ENCODE assay signal across 2 cellular contexts in the genomic region with DNA sequence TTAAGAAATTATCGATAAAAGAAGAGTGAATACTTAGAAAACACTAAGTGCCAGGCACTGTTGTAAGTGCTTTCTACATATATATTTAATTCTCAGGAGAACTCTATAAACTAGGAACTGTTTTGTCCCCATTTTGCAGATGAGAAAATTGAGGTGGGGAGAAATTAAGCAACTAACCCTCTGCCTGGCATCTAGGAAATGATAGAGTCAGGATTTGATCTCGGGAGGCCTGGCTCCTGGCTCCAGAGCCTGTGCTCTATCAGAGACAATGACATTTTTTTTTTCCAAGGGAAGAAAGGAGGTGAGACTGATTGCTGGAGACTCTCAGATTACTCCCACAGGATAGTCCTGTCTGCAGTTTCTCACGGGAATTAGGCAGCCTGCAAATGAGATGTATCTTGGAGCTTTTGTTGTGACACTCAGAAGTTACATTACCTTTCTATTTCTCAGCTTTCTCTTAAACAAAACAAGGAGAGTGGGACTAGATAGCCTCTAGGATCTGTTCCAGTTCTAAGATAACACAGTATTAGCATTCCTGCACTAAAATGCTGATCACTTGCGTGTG.
TF ChIP-seq lines count a peak whose summit lies in the region.

No MANE protein-coding gene starts in this region.

TF ChIP-seq in HepG2, 621 proteins besides CTCF, POLR2A, EP300 and RAD21:
- TF ChIP-seq SNRNP70 (IDR thresholded peaks at IDR 0.05; ENCODE audit: low read depth, low read length) (no peak), STAT6 (CRISPR knock-in tag; IDR thresholded peaks at IDR 0.05; ENCODE audit: borderline replicate concordance) (no peak), ZNF629 (CRISPR knock-in tag; conservative IDR thresholded peaks at IDR 0.05) (peak; percentile 44), WIZ (CRISPR knock-in tag; IDR thresholded peaks at IDR 0.05) (no peak)

TF ChIP-seq in K562, 482 proteins besides CTCF, POLR2A, EP300 and RAD21:
- TF ChIP-seq, protein P1, sequence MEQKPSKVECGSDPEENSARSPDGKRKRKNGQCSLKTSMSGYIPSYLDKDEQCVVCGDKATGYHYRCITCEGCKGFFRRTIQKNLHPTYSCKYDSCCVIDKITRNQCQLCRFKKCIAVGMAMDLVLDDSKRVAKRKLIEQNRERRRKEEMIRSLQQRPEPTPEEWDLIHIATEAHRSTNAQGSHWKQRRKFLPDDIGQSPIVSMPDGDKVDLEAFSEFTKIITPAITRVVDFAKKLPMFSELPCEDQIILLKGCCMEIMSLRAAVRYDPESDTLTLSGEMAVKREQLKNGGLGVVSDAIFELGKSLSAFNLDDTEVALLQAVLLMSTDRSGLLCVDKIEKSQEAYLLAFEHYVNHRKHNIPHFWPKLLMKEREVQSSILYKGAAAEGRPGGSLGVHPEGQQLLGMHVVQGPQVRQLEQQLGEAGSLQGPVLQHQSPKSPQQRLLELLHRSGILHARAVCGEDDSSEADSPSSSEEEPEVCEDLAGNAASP (IDR thresholded peaks at IDR 0.05): no peak
- TF ChIP-seq ZNF655 (CRISPR knock-in tag; IDR thresholded peaks at IDR 0.05): no peak
- no peak for TF ChIP-seq ZNF41 (CRISPR knock-in tag; conservative IDR thresholded peaks at IDR 0.05)
- peak; percentile 55 for TF ChIP-seq RBM25 (IDR thresholded peaks at IDR 0.05; ENCODE audit: low read depth, low read length, severe bottlenecking)
- TF ChIP-seq TCF7L2 (IDR thresholded peaks at IDR 0.05; ENCODE audit: low read depth, low read length): no peak
